In genomic region chr7:12386237-12386839, GRCh38 we compare ENCODE assay signal across 1 cellular context.
TF ChIP-seq lines count a peak whose summit lies in the region.

No MANE protein-coding gene starts in this region.

TF ChIP-seq in HepG2, 621 proteins besides CTCF, POLR2A, EP300 and RAD21 (continued from another document):
- no peak for TF ChIP-seq FOSL2 (CRISPR knock-in tag; IDR thresholded peaks at IDR 0.05)
- no peak for TF ChIP-seq SMARCC2 (IDR thresholded peaks at IDR 0.05)
- no peak for TF ChIP-seq ATF2 (CRISPR knock-in tag; IDR thresholded peaks at IDR 0.05)
- TF ChIP-seq ZNF749 (CRISPR knock-in tag; IDR thresholded peaks at IDR 0.05; ENCODE audit: borderline replicate concordance) = no peak
- TF ChIP-seq, protein P1, sequence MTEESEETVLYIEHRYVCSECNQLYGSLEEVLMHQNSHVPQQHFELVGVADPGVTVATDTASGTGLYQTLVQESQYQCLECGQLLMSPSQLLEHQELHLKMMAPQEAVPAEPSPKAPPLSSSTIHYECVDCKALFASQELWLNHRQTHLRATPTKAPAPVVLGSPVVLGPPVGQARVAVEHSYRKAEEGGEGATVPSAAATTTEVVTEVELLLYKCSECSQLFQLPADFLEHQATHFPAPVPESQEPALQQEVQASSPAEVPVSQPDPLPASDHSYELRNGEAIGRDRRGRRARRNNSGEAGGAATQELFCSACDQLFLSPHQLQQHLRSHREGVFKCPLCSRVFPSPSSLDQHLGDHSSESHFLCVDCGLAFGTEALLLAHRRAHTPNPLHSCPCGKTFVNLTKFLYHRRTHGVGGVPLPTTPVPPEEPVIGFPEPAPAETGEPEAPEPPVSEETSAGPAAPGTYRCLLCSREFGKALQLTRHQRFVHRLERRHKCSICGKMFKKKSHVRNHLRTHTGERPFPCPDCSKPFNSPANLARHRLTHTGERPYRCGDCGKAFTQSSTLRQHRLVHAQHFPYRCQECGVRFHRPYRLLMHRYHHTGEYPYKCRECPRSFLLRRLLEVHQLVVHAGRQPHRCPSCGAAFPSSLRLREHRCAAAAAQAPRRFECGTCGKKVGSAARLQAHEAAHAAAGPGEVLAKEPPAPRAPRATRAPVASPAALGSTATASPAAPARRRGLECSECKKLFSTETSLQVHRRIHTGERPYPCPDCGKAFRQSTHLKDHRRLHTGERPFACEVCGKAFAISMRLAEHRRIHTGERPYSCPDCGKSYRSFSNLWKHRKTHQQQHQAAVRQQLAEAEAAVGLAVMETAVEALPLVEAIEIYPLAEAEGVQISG (CRISPR knock-in tag; IDR thresholded peaks at IDR 0.05) = no peak
- TF ChIP-seq, protein P2, sequence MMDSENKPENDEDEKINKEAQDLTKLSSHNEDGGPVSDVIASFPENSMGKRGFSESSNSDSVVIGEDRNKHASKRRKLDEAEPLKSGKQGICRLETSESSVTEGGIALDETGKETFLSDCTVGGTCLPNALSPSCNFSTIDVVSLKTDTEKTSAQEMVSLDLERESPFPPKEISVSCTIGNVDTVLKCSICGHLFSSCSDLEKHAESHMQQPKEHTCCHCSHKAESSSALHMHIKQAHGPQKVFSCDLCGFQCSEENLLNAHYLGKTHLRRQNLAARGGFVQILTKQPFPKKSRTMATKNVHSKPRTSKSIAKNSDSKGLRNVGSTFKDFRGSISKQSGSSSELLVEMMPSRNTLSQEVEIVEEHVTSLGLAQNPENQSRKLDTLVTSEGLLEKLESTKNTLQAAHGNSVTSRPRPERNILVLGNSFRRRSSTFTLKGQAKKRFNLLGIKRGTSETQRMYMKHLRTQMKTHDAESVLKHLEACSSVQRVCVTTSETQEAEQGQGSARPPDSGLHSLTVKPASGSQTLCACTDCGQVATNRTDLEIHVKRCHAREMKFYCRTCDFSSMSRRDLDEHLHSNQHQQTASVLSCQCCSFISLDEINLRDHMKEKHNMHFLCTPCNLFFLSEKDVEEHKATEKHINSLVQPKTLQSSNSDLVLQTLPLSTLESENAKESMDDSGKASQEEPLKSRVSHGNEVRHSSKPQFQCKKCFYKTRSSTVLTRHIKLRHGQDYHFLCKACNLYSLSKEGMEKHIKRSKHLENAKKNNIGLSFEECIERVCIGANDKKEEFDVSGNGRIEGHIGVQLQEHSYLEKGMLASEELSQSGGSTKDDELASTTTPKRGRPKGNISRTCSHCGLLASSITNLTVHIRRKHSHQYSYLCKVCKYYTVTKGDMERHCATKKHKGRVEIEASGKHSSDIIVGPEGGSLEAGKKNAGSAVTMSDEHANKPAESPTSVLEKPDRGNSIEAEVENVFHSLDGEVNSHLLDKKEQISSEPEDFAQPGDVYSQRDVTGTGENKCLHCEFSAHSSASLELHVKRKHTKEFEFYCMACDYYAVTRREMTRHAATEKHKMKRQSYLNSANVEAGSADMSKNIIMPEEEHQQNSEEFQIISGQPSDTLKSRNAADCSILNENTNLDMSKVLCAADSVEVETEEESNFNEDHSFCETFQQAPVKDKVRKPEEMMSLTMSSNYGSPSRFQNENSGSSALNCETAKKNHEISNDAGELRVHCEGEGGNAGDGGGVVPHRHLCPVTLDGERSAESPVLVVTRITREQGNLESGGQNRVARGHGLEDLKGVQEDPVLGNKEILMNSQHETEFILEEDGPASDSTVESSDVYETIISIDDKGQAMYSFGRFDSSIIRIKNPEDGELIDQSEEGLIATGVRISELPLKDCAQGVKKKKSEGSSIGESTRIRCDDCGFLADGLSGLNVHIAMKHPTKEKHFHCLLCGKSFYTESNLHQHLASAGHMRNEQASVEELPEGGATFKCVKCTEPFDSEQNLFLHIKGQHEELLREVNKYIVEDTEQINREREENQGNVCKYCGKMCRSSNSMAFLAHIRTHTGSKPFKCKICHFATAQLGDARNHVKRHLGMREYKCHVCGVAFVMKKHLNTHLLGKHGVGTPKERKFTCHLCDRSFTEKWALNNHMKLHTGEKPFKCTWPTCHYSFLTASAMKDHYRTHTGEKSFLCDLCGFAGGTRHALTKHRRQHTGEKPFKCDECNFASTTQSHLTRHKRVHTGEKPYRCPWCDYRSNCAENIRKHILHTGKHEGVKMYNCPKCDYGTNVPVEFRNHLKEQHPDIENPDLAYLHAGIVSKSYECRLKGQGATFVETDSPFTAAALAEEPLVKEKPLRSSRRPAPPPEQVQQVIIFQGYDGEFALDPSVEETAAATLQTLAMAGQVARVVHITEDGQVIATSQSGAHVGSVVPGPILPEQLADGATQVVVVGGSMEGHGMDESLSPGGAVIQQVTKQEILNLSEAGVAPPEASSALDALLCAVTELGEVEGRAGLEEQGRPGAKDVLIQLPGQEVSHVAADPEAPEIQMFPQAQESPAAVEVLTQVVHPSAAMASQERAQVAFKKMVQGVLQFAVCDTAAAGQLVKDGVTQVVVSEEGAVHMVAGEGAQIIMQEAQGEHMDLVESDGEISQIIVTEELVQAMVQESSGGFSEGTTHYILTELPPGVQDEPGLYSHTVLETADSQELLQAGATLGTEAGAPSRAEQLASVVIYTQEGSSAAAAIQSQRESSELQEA (CRISPR knock-in tag; IDR thresholded peaks at IDR 0.05; ENCODE audit: not compliant biosample characterization) = no peak
- TF ChIP-seq KLF9 (CRISPR knock-in tag; IDR thresholded peaks at IDR 0.05; ENCODE audit: low read depth) = no peak
- no peak for TF ChIP-seq ZNF337 (CRISPR knock-in tag; IDR thresholded peaks at IDR 0.05; ENCODE audit: borderline replicate concordance, low read depth)
- TF ChIP-seq ATM (IDR thresholded peaks at IDR 0.05; ENCODE audit: borderline replicate concordance) = no peak
- no peak for TF ChIP-seq MAZ (IDR thresholded peaks at IDR 0.05; ENCODE audit: borderline replicate concordance, low read depth, low read length)
- TF ChIP-seq MAZ (CRISPR knock-in tag; IDR thresholded peaks at IDR 0.05; ENCODE audit: low read depth) = no peak
- no peak for TF ChIP-seq CENPX (CRISPR knock-in tag; IDR thresholded peaks at IDR 0.05)
- TF ChIP-seq, protein P3, sequence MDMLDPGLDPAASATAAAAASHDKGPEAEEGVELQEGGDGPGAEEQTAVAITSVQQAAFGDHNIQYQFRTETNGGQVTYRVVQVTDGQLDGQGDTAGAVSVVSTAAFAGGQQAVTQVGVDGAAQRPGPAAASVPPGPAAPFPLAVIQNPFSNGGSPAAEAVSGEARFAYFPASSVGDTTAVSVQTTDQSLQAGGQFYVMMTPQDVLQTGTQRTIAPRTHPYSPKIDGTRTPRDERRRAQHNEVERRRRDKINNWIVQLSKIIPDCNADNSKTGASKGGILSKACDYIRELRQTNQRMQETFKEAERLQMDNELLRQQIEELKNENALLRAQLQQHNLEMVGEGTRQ (IDR thresholded peaks at IDR 0.05; ENCODE audit: low read depth, low read length) = no peak
- TF ChIP-seq, protein P3 (CRISPR knock-in tag; IDR thresholded peaks at IDR 0.05; ENCODE audit: borderline replicate concordance) = no peak
- TF ChIP-seq MEIS1 (CRISPR knock-in tag; IDR thresholded peaks at IDR 0.05; ENCODE audit: borderline replicate concordance) = no peak
TF ChIP-seq in HepG2: peak in this region for 0.
